ENCODE assay signal across 1 cellular context in genomic region chr10:103542764-103543616, GRCh38.
A peak's percentile ranks its signal among the peaks of the same experiment; 100 is the strongest.
TF ChIP-seq lines count a peak whose summit lies in the region.

No MANE protein-coding gene starts in this region.

TF ChIP-seq in HEK293, 187 proteins besides CTCF, POLR2A, EP300 and RAD21 (continued from another document):
- TF ChIP-seq ZNF398 (tag by site-specific recombination; IDR thresholded peaks at IDR 0.05): 0 out of 2 replicates have a peak, but pooled peaks have one; percentile 24
- TF ChIP-seq ZIC2 (tag by site-specific recombination; IDR thresholded peaks at IDR 0.05): peak; percentile 55
- peak; percentile 13; the same call in 1 of the 2 replicates for TF ChIP-seq FEZF1 (tag by site-specific recombination; IDR thresholded peaks at IDR 0.05)
- TF ChIP-seq ZNF654 (tag by site-specific recombination; IDR thresholded peaks at IDR 0.05; ENCODE audit: low read depth): peak; percentile 18; the same call in 1 of the 2 replicates
- no peak for TF ChIP-seq ZNF530 (tag by site-specific recombination; IDR thresholded peaks at IDR 0.05; ENCODE audit: low read depth)
- TF ChIP-seq, protein P1, sequence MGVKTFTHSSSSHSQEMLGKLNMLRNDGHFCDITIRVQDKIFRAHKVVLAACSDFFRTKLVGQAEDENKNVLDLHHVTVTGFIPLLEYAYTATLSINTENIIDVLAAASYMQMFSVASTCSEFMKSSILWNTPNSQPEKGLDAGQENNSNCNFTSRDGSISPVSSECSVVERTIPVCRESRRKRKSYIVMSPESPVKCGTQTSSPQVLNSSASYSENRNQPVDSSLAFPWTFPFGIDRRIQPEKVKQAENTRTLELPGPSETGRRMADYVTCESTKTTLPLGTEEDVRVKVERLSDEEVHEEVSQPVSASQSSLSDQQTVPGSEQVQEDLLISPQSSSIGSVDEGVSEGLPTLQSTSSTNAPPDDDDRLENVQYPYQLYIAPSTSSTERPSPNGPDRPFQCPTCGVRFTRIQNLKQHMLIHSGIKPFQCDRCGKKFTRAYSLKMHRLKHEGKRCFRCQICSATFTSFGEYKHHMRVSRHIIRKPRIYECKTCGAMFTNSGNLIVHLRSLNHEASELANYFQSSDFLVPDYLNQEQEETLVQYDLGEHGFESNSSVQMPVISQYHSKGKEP (tag by site-specific recombination; IDR thresholded peaks at IDR 0.05): no peak
- peak; percentile 54; the same call in 1 of the 2 replicates for TF ChIP-seq IKZF3 (tag by site-specific recombination; IDR thresholded peaks at IDR 0.05)
- no peak for TF ChIP-seq MZF1 (tag by site-specific recombination; IDR thresholded peaks at IDR 0.05; ENCODE audit: borderline replicate concordance)
- TF ChIP-seq ZNF175 (tag by site-specific recombination; IDR thresholded peaks at IDR 0.05): no peak
- peak; percentile 69 for TF ChIP-seq ZNF366 (tag by site-specific recombination; conservative IDR thresholded peaks at IDR 0.05)
- TF ChIP-seq ZNF510 (tag by site-specific recombination; IDR thresholded peaks at IDR 0.05; ENCODE audit: insufficient replicate concordance): no peak
- TF ChIP-seq WT1 (tag by site-specific recombination; IDR thresholded peaks at IDR 0.05): no peak
- TF ChIP-seq ZNF561 (tag by site-specific recombination; IDR thresholded peaks at IDR 0.05; ENCODE audit: borderline replicate concordance): peak; percentile 56; the same call in 1 of the 2 replicates
- TF ChIP-seq ZBTB8A (tag by site-specific recombination; IDR thresholded peaks at IDR 0.05): peak; percentile 54; the same call in 1 of the 2 replicates
- no peak for TF ChIP-seq ZNF311 (tag by site-specific recombination; IDR thresholded peaks at IDR 0.05; ENCODE audit: borderline replicate concordance)
- 0 out of 2 replicates have a peak, but pooled peaks have one; percentile 14 for TF ChIP-seq ZNF335 (tag by site-specific recombination; conservative IDR thresholded peaks at IDR 0.05)
- TF ChIP-seq, protein P2, sequence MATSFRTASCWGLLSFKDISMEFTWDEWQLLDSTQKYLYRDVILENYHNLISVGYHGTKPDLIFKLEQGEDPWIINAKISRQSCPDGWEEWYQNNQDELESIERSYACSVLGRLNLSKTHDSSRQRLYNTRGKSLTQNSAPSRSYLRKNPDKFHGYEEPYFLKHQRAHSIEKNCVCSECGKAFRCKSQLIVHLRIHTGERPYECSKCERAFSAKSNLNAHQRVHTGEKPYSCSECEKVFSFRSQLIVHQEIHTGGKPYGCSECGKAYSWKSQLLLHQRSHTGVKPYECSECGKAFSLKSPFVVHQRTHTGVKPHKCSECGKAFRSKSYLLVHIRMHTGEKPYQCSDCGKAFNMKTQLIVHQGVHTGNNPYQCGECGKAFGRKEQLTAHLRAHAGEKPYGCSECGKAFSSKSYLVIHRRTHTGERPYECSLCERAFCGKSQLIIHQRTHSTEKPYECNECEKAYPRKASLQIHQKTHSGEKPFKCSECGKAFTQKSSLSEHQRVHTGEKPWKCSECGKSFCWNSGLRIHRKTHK (tag by site-specific recombination; IDR thresholded peaks at IDR 0.05): no peak
- TF ChIP-seq GLIS1 (tag by site-specific recombination; IDR thresholded peaks at IDR 0.05): peak; percentile 86
- TF ChIP-seq ZNF600 (tag by site-specific recombination; IDR thresholded peaks at IDR 0.05): peak; percentile 35; the same call in 1 of the 2 replicates
- peak; percentile 70; the same call in 1 of the 2 replicates for TF ChIP-seq ZSCAN16 (tag by site-specific recombination; IDR thresholded peaks at IDR 0.05)
- no peak for TF ChIP-seq SETDB1 (IDR thresholded peaks at IDR 0.05; ENCODE audit: insufficient read length, low read length)
- TF ChIP-seq ZNF394 (tag by site-specific recombination; IDR thresholded peaks at IDR 0.05; ENCODE audit: borderline replicate concordance): peak; percentile 70; the same call in 1 of the 2 replicates
- TF ChIP-seq ZNF76 (tag by site-specific recombination; IDR thresholded peaks at IDR 0.05; ENCODE audit: borderline replicate concordance, low read depth): no peak
- TF ChIP-seq, protein P3, sequence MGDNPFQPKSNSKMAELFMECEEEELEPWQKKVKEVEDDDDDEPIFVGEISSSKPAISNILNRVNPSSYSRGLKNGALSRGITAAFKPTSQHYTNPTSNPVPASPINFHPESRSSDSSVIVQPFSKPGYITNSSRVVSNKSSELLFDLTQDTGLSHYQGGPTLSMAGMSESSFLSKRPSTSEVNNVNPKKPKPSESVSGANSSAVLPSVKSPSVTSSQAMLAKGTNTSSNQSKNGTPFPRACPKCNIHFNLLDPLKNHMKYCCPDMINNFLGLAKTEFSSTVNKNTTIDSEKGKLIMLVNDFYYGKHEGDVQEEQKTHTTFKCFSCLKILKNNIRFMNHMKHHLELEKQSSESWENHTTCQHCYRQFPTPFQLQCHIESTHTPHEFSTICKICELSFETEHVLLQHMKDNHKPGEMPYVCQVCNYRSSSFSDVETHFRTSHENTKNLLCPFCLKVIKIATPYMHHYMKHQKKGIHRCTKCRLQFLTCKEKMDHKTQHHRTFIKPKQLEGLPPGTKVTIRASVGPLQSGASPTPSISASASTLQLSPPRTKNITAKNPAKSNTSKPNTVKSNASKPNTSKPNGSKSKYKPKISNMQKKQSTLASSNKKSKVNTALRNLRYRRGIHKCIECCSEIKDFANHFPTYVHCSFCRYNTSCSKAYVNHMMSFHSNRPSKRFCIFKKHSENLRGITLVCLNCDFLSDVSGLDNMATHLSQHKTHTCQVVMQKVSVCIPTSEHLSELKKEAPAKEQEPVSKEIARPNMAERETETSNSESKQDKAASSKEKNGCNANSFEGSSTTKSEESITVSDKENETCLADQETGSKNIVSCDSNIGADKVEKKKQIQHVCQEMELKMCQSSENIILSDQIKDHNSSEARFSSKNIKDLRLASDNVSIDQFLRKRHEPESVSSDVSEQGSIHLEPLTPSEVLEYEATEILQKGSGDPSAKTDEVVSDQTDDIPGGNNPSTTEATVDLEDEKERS (tag by site-specific recombination; IDR thresholded peaks at IDR 0.05): no peak
- TF ChIP-seq GLIS2 (tag by site-specific recombination; IDR thresholded peaks at IDR 0.05): peak; percentile 73
- TF ChIP-seq, protein P4, sequence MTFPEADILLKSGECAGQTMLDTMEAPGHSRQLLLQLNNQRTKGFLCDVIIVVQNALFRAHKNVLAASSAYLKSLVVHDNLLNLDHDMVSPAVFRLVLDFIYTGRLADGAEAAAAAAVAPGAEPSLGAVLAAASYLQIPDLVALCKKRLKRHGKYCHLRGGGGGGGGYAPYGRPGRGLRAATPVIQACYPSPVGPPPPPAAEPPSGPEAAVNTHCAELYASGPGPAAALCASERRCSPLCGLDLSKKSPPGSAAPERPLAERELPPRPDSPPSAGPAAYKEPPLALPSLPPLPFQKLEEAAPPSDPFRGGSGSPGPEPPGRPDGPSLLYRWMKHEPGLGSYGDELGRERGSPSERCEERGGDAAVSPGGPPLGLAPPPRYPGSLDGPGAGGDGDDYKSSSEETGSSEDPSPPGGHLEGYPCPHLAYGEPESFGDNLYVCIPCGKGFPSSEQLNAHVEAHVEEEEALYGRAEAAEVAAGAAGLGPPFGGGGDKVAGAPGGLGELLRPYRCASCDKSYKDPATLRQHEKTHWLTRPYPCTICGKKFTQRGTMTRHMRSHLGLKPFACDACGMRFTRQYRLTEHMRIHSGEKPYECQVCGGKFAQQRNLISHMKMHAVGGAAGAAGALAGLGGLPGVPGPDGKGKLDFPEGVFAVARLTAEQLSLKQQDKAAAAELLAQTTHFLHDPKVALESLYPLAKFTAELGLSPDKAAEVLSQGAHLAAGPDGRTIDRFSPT (tag by site-specific recombination; IDR thresholded peaks at IDR 0.05): no peak
- TF ChIP-seq, protein P5, sequence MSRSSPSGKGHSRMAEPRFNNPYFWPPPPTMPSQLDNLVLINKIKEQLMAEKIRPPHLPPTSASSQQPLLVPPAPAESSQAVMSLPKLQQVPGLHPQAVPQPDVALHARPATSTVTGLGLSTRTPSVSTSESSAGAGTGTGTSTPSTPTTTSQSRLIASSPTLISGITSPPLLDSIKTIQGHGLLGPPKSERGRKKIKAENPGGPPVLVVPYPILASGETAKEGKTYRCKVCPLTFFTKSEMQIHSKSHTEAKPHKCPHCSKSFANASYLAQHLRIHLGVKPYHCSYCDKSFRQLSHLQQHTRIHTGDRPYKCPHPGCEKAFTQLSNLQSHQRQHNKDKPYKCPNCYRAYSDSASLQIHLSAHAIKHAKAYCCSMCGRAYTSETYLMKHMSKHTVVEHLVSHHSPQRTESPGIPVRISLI (tag by site-specific recombination; IDR thresholded peaks at IDR 0.05): peak; percentile 85
- TF ChIP-seq ZNF768 (tag by site-specific recombination; IDR thresholded peaks at IDR 0.05): no peak
- peak; percentile 61; the same call in 1 of the 2 replicates for TF ChIP-seq ZNF660 (tag by site-specific recombination; IDR thresholded peaks at IDR 0.05)
- TF ChIP-seq YY1 (tag by site-specific recombination; IDR thresholded peaks at IDR 0.05): no peak
- TF ChIP-seq PRDM1 (tag by site-specific recombination; IDR thresholded peaks at IDR 0.05): peak; percentile 55; the same call in 1 of the 2 replicates
- no peak for TF ChIP-seq KLF8 (tag by site-specific recombination; IDR thresholded peaks at IDR 0.05)
